Comparison of ENCODE assay signal across 16 cellular contexts in the genomic region with DNA sequence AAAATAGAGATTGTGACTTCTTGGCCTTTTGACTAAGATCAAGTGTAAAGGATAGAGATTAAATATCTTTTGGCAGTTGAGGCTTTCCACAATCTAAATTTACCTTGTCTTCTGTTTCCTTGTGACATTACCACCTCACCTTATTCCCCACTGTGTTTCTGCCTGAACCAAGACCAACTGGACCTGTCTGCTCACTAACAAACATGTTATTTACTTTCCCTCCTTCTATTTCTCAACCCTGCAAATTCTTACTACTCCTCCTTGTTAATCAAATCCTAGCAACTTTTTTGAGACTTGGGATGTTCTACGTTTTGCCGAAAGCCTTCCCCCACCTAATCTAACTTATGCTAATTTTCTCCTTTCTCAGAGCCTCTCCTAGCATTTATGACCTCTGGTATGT. TPM values are rescaled to one million over a fixed set of nuclear protein-coding genes. Genes with fewer than 3 reads are reported as not detected.
A peak's percentile ranks its signal among the peaks of the same experiment; 100 is the strongest.
DNase-seq lines count a peak whose midpoint lies in the region; ATAC-seq, FAIRE-seq and TF ChIP-seq lines count a peak whose summit lies in the region.
"Had no signal": no experiment of that assay in that cellular context is flagged by ENCODE, and none has a peak within 500 bp of the region (broad histone marks: within the 10 kb centered on the region; RNA-seq: fewer than 3 reads in every experiment).

No MANE protein-coding gene starts in this region.

- H4K20me1 ChIP-seq in PC-3 (ENCODE audit: low read length) = no peaks in the 10 kb centered on the region

- H3K4me1 Mint-ChIP-seq in Calu3 (ENCODE audit: low read depth, unreplicated experiment) = peaks cover 37% of the 10 kb centered on the region

- H3F3A ChIP-seq in PC-3 (ENCODE audit: low read length, unreplicated experiment) = no peaks in the 10 kb centered on the region

- intact Hi-C loops in Calu3 (cut with micrococcal nuclease; ENCODE audit: unreplicated experiment) (loop anchor here (2.0 kb wide), 1 partner anchor 33 kb away; no protein-coding TSS in a partner anchor), PC-3 (cut with micrococcal nuclease) (no loop called here), kidney (cut with DNase I) (no loop called here), psoas muscle (cut with DNase I) (no loop called here)

- no peak for FAIRE-seq in kidney (lab: Jason Lieb, UNC)
- FAIRE-seq: G401.6, RCC 7860 had no signal

- DNase-seq in Calu3 (no peak), PC-3 (no peak), kidney (no peak), psoas muscle (no peak), COLO668 (lab: John Stamatoyannopoulos, UW; ENCODE audit: unreplicated experiment) (no peak), ecto neural progenitor cell (ENCODE audit: low spot score) (no peak)
- DNase-seq: DMS79 treated with DMSO at 0.1 percent for 48 hours, NCI-H1417 treated with DMSO at 0.1 percent for 48 hours, NCI-H187 treated with DMSO at 0.1 percent for 48 hours, NCI-H226, NCI-H526 had no signal

- no peaks in the 10 kb centered on the region for H3K27me3 ChIP-seq in PC-3 (ENCODE audit: low read length)
- H3K27me3 ChIP-seq in psoas muscle (ENCODE audit: insufficient read depth in 3 of 3, low read length in 2 of 3) = no peaks in the 10 kb centered on the region

- H3K9me3 Mint-ChIP-seq in Calu3 (ENCODE audit: low read depth, unreplicated experiment) = no peaks in the 10 kb centered on the region

- peak overlapping the region; percentile 2 for H3K27ac Mint-ChIP-seq in Calu3 (ENCODE audit: unreplicated experiment)

- TF ChIP-seq CTCF in Calu3 (IDR thresholded peaks at IDR 0.05; ENCODE audit: unreplicated experiment) = no peak
- TF ChIP-seq CTCF in PC-3 (conservative IDR thresholded peaks at IDR 0.05; ENCODE audit: low read depth, low read length) = no peak
- no peak for TF ChIP-seq CTCF in kidney (IDR thresholded peaks at IDR 0.05; ENCODE audit: borderline replicate concordance, extremely low read depth, insufficient read depth)
- no peak for TF ChIP-seq CTCF in psoas muscle (IDR thresholded peaks at IDR 0.05)

- BruUV-seq in Calu3 (replicated peaks; lab: Mats Ljungman, UMichigan) = no TSS peak
- no TSS peak for BruUV-seq in PC-3 (replicated peaks; lab: Mats Ljungman, UMichigan)

- no peaks in the 10 kb centered on the region for H3K27me3 Mint-ChIP-seq in Calu3 (ENCODE audit: unreplicated experiment)

- H3K9me3 ChIP-seq in PC-3 (ENCODE audit: low read length) = no peaks in the 10 kb centered on the region
- H3K9me3 ChIP-seq in kidney (ENCODE audit: control insufficient read depth in 1 of 2, low read length in 2 of 2) = no peaks in the 10 kb centered on the region
- H3K9me3 ChIP-seq in psoas muscle = no peaks in the 10 kb centered on the region

- peaks cover 10% of the 10 kb centered on the region for H3K36me3 Mint-ChIP-seq in Calu3 (ENCODE audit: insufficient read depth, unreplicated experiment)

- H3K9ac ChIP-seq in PC-3 (ENCODE audit: low read length) = no peak overlapping the region
- no peak overlapping the region for H3K9ac ChIP-seq in kidney (ENCODE audit: low read length in 2 of 2)

- no peaks in the 10 kb centered on the region for H3K9me2 ChIP-seq in PC-3 (replicated peaks; ENCODE audit: low read length)

- H3K4me3 ChIP-seq in PC-3 (ENCODE audit: low read length) = no peak overlapping the region
- no peak overlapping the region for H3K4me3 ChIP-seq in kidney (ENCODE audit: low read length in 2 of 2)
- H3K4me3 ChIP-seq in psoas muscle = no peak overlapping the region

- H3K27ac ChIP-seq in PC-3 (ENCODE audit: low read length) = no peak overlapping the region
- H3K27ac ChIP-seq in kidney (ENCODE audit: low read depth in 2 of 2, low read length in 2 of 2) = peak overlapping the region; percentile 63 to 85
- H3K27ac ChIP-seq in psoas muscle = peak overlapping the region; percentile 55

- no peak for ATAC-seq in PC-3
- no peak for ATAC-seq in psoas muscle
- no peak for ATAC-seq in GM19395 (IDR thresholded peaks at IDR 0.05; ENCODE audit: unreplicated experiment)
- ATAC-seq in HG03097 (IDR thresholded peaks at IDR 0.05; ENCODE audit: low FRiP score, unreplicated experiment) = no peak
- ATAC-seq: Right ventricle myocardium inferior had no signal

- H2AFZ ChIP-seq in PC-3 (ENCODE audit: low read length) = 0 out of 2 replicates have a peak overlapping the region, but pooled peaks have one; percentile 17

- POLR2A ChIA-PET in PC-3 (lab: Charles Lee; ENCODE audit: unreplicated experiment) = no interaction called here

- CTCF ChIA-PET in Calu3 (lab: Charles Lee) = no interaction called here
- CTCF ChIA-PET in PC-3 (lab: Charles Lee) = no interaction called here

- H3K79me2 ChIP-seq in PC-3 (ENCODE audit: low read length) = no peaks in the 10 kb centered on the region

- no peak overlapping the region for H3K4me3 Mint-ChIP-seq in Calu3 (ENCODE audit: low read depth, unreplicated experiment)

- WGBS in psoas muscle, 3 donors = 80 to 89% (median 88%) methylated on average over 2 of the region's 2 CpGs

- no peak overlapping the region for H3K4me2 ChIP-seq in PC-3 (ENCODE audit: low read length)

- H3K36me3 ChIP-seq in PC-3 (ENCODE audit: low read depth, low read length) (no peaks in the 10 kb centered on the region), kidney (ENCODE audit: control insufficient read depth in 1 of 2, insufficient read depth in 2 of 2, low read length in 2 of 2) (no peaks in the 10 kb centered on the region), psoas muscle (ENCODE audit: insufficient read depth in 1 of 2, low read depth in 1 of 2) (no peaks in the 10 kb centered on the region)

- H3K4me1 ChIP-seq in PC-3 (ENCODE audit: insufficient read depth, low read length) (no peaks in the 10 kb centered on the region), kidney (ENCODE audit: control insufficient read depth in 1 of 2, insufficient read depth in 1 of 2, low read depth in 1 of 2, low read length in 2 of 2) (peaks cover 10 to 27% of the 10 kb centered on the region in 2 donors), psoas muscle (peaks cover 15% of the 10 kb centered on the region)

RNA-seq across cellular contexts. Expression of gene CCNL1, which starts 7.4 kb away (rescaled TPM):
- total RNA-seq in Calu3 (2022) (291 and 303 TPM in 2 replicates), PC-3 (2014; rRNA removed) (172 and 231 TPM in 2 replicates), kidney (104 TPM), psoas muscle (10 to 100 TPM; 21.8 to 55.5 (median 42.9) TPM)
- polyA plus RNA-seq in kidney (ENCODE audit: insufficient read depth, low read depth, low replicate concordance) (41.7 TPM), psoas muscle (10 to 100 TPM; 27.4 to 34.5 (median 29.2) TPM)
